In the genomic region with DNA sequence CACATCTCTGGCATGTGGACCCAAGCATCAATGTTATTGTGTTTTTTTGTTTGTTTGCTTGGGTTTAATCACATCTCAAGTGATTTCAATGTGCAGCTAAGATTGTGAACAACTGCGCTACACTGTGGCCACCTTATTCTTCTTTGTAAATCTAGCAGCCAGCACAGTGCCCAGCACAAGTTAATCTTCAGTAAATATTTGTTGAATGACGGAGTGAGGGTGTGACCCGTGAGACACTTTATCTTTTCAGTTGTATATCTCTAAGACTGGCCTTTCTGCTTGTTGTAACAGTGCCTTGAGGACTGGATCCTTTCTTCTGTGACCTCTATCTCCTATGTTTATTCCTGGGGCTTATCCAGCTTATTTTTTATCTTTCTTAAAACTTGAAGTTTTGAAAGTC, we compare ENCODE assay signal across 20 cellular contexts. TPM values are rescaled to one million over a fixed set of nuclear protein-coding genes. Genes with fewer than 3 reads are reported as not detected.
DNase-seq lines count a peak whose midpoint lies in the region; ATAC-seq and TF ChIP-seq lines count a peak whose summit lies in the region.
"Had no signal": no experiment of that assay in that cellular context is flagged by ENCODE, and none has a peak within 500 bp of the region (broad histone marks: within the 10 kb centered on the region; RNA-seq: fewer than 3 reads in every experiment).

No MANE protein-coding gene starts in this region.

- POLR2A ChIA-PET in RWPE1 (lab: Yijun Ruan, JAX; ENCODE audit: low non-redundant PET): no interaction called here

- no peak overlapping the region for H3K4me3 ChIP-seq in right cardiac atrium (ENCODE audit: low read length)
- no peak overlapping the region for H3K4me3 ChIP-seq in lower lobe of right lung
- H3K4me3 ChIP-seq: dorsolateral prefrontal cortex, left ventricle myocardium inferior, transverse colon had no signal

- intact Hi-C loops in right cardiac atrium (cut with DNase I): no loop called here
- intact Hi-C loops in left ventricle myocardium superior (cut with micrococcal nuclease): no loop called here
- intact Hi-C loops in lower lobe of right lung (cut with DNase I): no loop called here

- no peak for TF ChIP-seq CTCF in lower lobe of right lung (IDR thresholded peaks at IDR 0.05)
- no peak for TF ChIP-seq CTCF in RWPE1 (conservative IDR thresholded peaks at IDR 0.05; ENCODE audit: low read depth)

- H3K36me3 ChIP-seq in lower lobe of right lung: no peaks in the 10 kb centered on the region
- H3K36me3 ChIP-seq: transverse colon had no signal

- H3K9me3 ChIP-seq in right cardiac atrium (ENCODE audit: control insufficient read depth, low read length): no peaks in the 10 kb centered on the region
- H3K9me3 ChIP-seq in lower lobe of right lung: no peaks in the 10 kb centered on the region
- H3K9me3 ChIP-seq: left ventricle myocardium inferior, transverse colon had no signal

- H3K4me1 ChIP-seq in right cardiac atrium (ENCODE audit: control insufficient read depth, insufficient read depth, low read length) (peaks cover 9% of the 10 kb centered on the region), lower lobe of right lung (peaks cover 7% of the 10 kb centered on the region)

- ATAC-seq in right cardiac atrium (peak; percentile 49 to 69), left ventricle myocardium superior (no peak), lower lobe of right lung (peak in 1 of 2 donors; percentile 59)

- CTCF ChIA-PET in RWPE1 (lab: Yijun Ruan, JAX): interaction anchor here (0.5 to 1.9 kb wide), 6 partner anchors 16 to 253 kb away, joined by 3 to 7 read pairs (median 4); a partner anchor contains a TSS

- no peaks in the 10 kb centered on the region for H3K27me3 ChIP-seq in right cardiac atrium (ENCODE audit: control insufficient read depth, insufficient read depth)
- H3K27me3 ChIP-seq in lower lobe of right lung (ENCODE audit: low read depth): no peaks in the 10 kb centered on the region
- H3K27me3 ChIP-seq: dorsolateral prefrontal cortex had no signal

- WGBS in right cardiac atrium: 68% methylated on average over 3 of the region's 3 CpGs

- DNase-seq in right cardiac atrium: no peak
- DNase-seq in left ventricle myocardium superior: no peak
- peak; percentile 30 for DNase-seq in amniotic epithelial cell (ENCODE audit: low read depth)
- no peak for DNase-seq in lower lobe of right lung
- no peak for DNase-seq in T-helper 9 cell
- DNase-seq in HK-2 (ENCODE audit: unreplicated experiment): no peak
- DNase-seq in hypothalamus (lab: John Stamatoyannopoulos, UW): no peak
- no peak for DNase-seq in RWPE1 (ENCODE audit: low spot score)
- DNase-seq: ACHN; activated CD4-positive, alpha-beta T cell treated with anti-CD3 and anti-CD28 coated beads, Interleukin-2, amount 50 U/mL, for 4 hours; activated naive CD8-positive, alpha-beta T cell treated with anti-CD3 and anti-CD28 coated beads for 36 hours; activated T-cell treated with anti-CD3 and anti-CD28 coated beads, Interleukin-2, amount 50 U/mL, for 1 hour; CD4-positive, CD25-positive, alpha-beta regulatory T cell; dorsolateral prefrontal cortex; left ventricle myocardium inferior; NCI-H2029; NCI-H524 treated with DMSO at 0.1 percent for 48 hours; posterior cingulate gyrus; stimulated activated naive CD4-positive, alpha-beta T cell treated with Interleukin-2 at 50 U/mL for 16 hours; transverse colon had no signal

- H3K27ac ChIP-seq in right cardiac atrium (ENCODE audit: low read length) (no peak overlapping the region), lower lobe of right lung (peak overlapping the region; percentile 10), RWPE1 (no peak overlapping the region)
- H3K27ac ChIP-seq: dorsolateral prefrontal cortex, left ventricle myocardium inferior, transverse colon had no signal

RNA-seq across cellular contexts. Expression of a gene that starts 21.4 kb away (rescaled TPM):
- total RNA-seq in right cardiac atrium (10 to 100 TPM; 46.6 to 84.1 (median 55.3) TPM), left ventricle myocardium superior (46.3 TPM), lower lobe of right lung (57.2 TPM)
- 15.2 TPM for polyA plus RNA-seq in right cardiac atrium
